Comparison of ENCODE assay signal across 16 cellular contexts in genomic region chr9:133331221-133331620, GRCh38. TPM values are rescaled to one million over a fixed set of nuclear protein-coding genes. Genes with fewer than 3 reads are reported as not detected.
A peak's percentile ranks its signal among the peaks of the same experiment; 100 is the strongest.
DNase-seq lines count a peak whose midpoint lies in the region; ATAC-seq and TF ChIP-seq lines count a peak whose summit lies in the region.
"Had no signal": no experiment of that assay in that cellular context is flagged by ENCODE, and none has a peak within 500 bp of the region (broad histone marks: within the 10 kb centered on the region; RNA-seq: fewer than 3 reads in every experiment).

No MANE protein-coding gene starts in this region.

- WGBS in sigmoid colon, 2 donors, result 65 to 88% methylated on average over 19 of the region's 19 CpGs

- no peak overlapping the region for H3K4me3 Mint-ChIP-seq in activated T-cell treated with anti-CD3 and anti-CD28 coated beads, Interleukin-2, amount 50 U/mL, for 24 hours
- H3K4me3 Mint-ChIP-seq in activated T-cell treated with anti-CD3 and anti-CD28 coated beads, Interleukin-2, amount 50 U/mL, for 4 hours, result no peak overlapping the region
- H3K4me3 Mint-ChIP-seq: activated naive CD4-positive, alpha-beta T cell treated with anti-CD3 and anti-CD28 coated beads for 36 hours; effector memory CD8-positive, alpha-beta T cell; naive thymus-derived CD4-positive, alpha-beta T cell had no signal

- TF ChIP-seq POLR2A in sigmoid colon (IDR thresholded peaks at IDR 0.05), result no peak

- peak overlapping the region; percentile 47 for H3K27ac Mint-ChIP-seq in activated T-cell treated with anti-CD3 and anti-CD28 coated beads, Interleukin-2, amount 50 U/mL, for 24 hours
- H3K27ac Mint-ChIP-seq: activated naive CD4-positive, alpha-beta T cell treated with anti-CD3 and anti-CD28 coated beads for 36 hours had no signal

- H3K36me3 Mint-ChIP-seq in activated T-cell treated with anti-CD3 and anti-CD28 coated beads, Interleukin-2, amount 50 U/mL, for 24 hours (ENCODE audit: low read depth), result peaks cover 86% of the 10 kb centered on the region
- H3K36me3 Mint-ChIP-seq in activated T-cell treated with anti-CD3 and anti-CD28 coated beads, Interleukin-2, amount 50 U/mL, for 4 hours (ENCODE audit: insufficient read depth), result peaks cover 50% of the 10 kb centered on the region

- H3K27me3 Mint-ChIP-seq in activated T-cell treated with anti-CD3 and anti-CD28 coated beads, Interleukin-2, amount 50 U/mL, for 24 hours, result no peaks in the 10 kb centered on the region
- no peaks in the 10 kb centered on the region for H3K27me3 Mint-ChIP-seq in activated T-cell treated with anti-CD3 and anti-CD28 coated beads, Interleukin-2, amount 50 U/mL, for 4 hours (ENCODE audit: low read depth)
- H3K27me3 Mint-ChIP-seq: effector memory CD8-positive, alpha-beta T cell; naive thymus-derived CD4-positive, alpha-beta T cell had no signal

- no peak overlapping the region for H3K27ac ChIP-seq in sigmoid colon
- H3K27ac ChIP-seq: BLaER1, right atrium auricular region, suprapubic skin had no signal

- H3K9me3 Mint-ChIP-seq in activated T-cell treated with anti-CD3 and anti-CD28 coated beads, Interleukin-2, amount 50 U/mL, for 24 hours, result no peaks in the 10 kb centered on the region
- H3K9me3 Mint-ChIP-seq in activated T-cell treated with anti-CD3 and anti-CD28 coated beads, Interleukin-2, amount 50 U/mL, for 4 hours, result no peaks in the 10 kb centered on the region
- H3K9me3 Mint-ChIP-seq: activated naive CD4-positive, alpha-beta T cell treated with anti-CD3 and anti-CD28 coated beads for 36 hours; effector memory CD8-positive, alpha-beta T cell; naive thymus-derived CD4-positive, alpha-beta T cell had no signal

- no peak overlapping the region for H3K4me3 ChIP-seq in sigmoid colon
- H3K4me3 ChIP-seq: BLaER1, right atrium auricular region, suprapubic skin had no signal

- ATAC-seq in activated T-cell treated with anti-CD3 and anti-CD28 coated beads, Interleukin-2, amount 50 U/mL, for 4 hours, result no peak
- ATAC-seq: effector memory CD8-positive, alpha-beta T cell; naive thymus-derived CD4-positive, alpha-beta T cell had no signal

- no peaks in the 10 kb centered on the region for H3K9me3 ChIP-seq in sigmoid colon
- H3K9me3 ChIP-seq: BLaER1, right atrium auricular region, suprapubic skin had no signal

- no peaks in the 10 kb centered on the region for H3K27me3 ChIP-seq in sigmoid colon
- H3K27me3 ChIP-seq: BLaER1, right atrium auricular region, suprapubic skin had no signal

- peaks cover 0 to 21% (median 17%) of the 10 kb centered on the region in 4 donors for H3K4me1 ChIP-seq in sigmoid colon

- H3K4me1 Mint-ChIP-seq in activated T-cell treated with anti-CD3 and anti-CD28 coated beads, Interleukin-2, amount 50 U/mL, for 24 hours (ENCODE audit: low read depth), result peaks cover 40% of the 10 kb centered on the region
- H3K4me1 Mint-ChIP-seq in activated T-cell treated with anti-CD3 and anti-CD28 coated beads, Interleukin-2, amount 50 U/mL, for 4 hours (ENCODE audit: low read depth), result peaks cover 19% of the 10 kb centered on the region

- no peak for TF ChIP-seq EP300 in sigmoid colon (IDR thresholded peaks at IDR 0.05)

- TF ChIP-seq CTCF in sigmoid colon (IDR thresholded peaks at IDR 0.05), result no peak

- DNase-seq in activated T-cell treated with anti-CD3 and anti-CD28 coated beads, Interleukin-2, amount 50 U/mL, for 24 hours, result no peak
- no peak for DNase-seq in activated T-cell treated with anti-CD3 and anti-CD28 coated beads, Interleukin-2, amount 50 U/mL, for 4 hours
- peak; percentile 52 for DNase-seq in sigmoid colon
- no peak for DNase-seq in NCI-H1694 treated with DMSO at 0.1 percent for 48 hours (lab: John Stamatoyannopoulos, UW)
- DNase-seq: activated CD4-positive, CD25-positive, alpha-beta regulatory T cell treated with anti-CD3 and anti-CD28 coated beads, Interleukin-2, amount 50 U/mL, for 72 hours; activated naive CD4-positive, alpha-beta T cell treated with anti-CD3 and anti-CD28 coated beads for 36 hours; effector memory CD8-positive, alpha-beta T cell; mesendoderm; naive thymus-derived CD4-positive, alpha-beta T cell; NCI-H1436 treated with DMSO at 0.1 percent for 48 hours; NCI-H2171; NCI-H526; stimulated activated CD4-positive, alpha-beta T cell treated with anti-CD3 and anti-CD28 coated beads, Interleukin-15, amount 100 ng/mL, for 24 hours had no signal

- intact Hi-C loops in sigmoid colon (cut with DNase I), result loop anchor here (10.0 kb wide), 1 partner anchor 306 kb away; no protein-coding TSS in a partner anchor

- peaks cover 34 to 52% (median 37%) of the 10 kb centered on the region in 4 donors for H3K36me3 ChIP-seq in sigmoid colon

RNA-seq across cellular contexts. Expression of gene SURF6, which starts 4.8 kb away (rescaled TPM):
- 10 to 100 TPM; 56.0 to 61.7 (median 58.5) TPM for total RNA-seq in activated T-cell treated with anti-CD3 and anti-CD28 coated beads, Interleukin-2, amount 50 U/mL, for 4 hours
- 10 to 100 TPM; 13.9 to 20.1 (median 16.2) TPM for total RNA-seq in sigmoid colon
- polyA plus RNA-seq in sigmoid colon, result 10 to 100 TPM; 22.8 to 43.1 (median 24.3) TPM

RNA-seq across cellular contexts. Expression of gene MED22, which starts 16.7 kb away (rescaled TPM):
- total RNA-seq in activated T-cell treated with anti-CD3 and anti-CD28 coated beads, Interleukin-2, amount 50 U/mL, for 4 hours, result 10 to 100 TPM; 52.8 to 58.6 (median 55.3) TPM
- total RNA-seq in sigmoid colon, result 10 to 100 TPM; 17.2 to 31.3 (median 28.4) TPM
- polyA plus RNA-seq in sigmoid colon, result 10 to 100 TPM in 2 of 3 donors, 1 to 10 TPM in 1; 8.4 to 23.7 (median 11.8) TPM

RNA-seq across cellular contexts. Expression of gene RPL7A, which starts 16.8 kb away (rescaled TPM):
- 1,000 to 10,000 TPM; 3,573 to 3,630 (median 3,625) TPM for total RNA-seq in activated T-cell treated with anti-CD3 and anti-CD28 coated beads, Interleukin-2, amount 50 U/mL, for 4 hours
- 1,000 to 10,000 TPM; 2,027 to 2,561 (median 2,271) TPM for total RNA-seq in sigmoid colon
- 1,000 to 10,000 TPM; 2,364 to 4,020 (median 2,962) TPM for polyA plus RNA-seq in sigmoid colon

RNA-seq across cellular contexts. Expression of gene SURF1, which starts 25.1 kb away (rescaled TPM):
- total RNA-seq in activated T-cell treated with anti-CD3 and anti-CD28 coated beads, Interleukin-2, amount 50 U/mL, for 4 hours, result 10 to 100 TPM; 24.1 to 37.1 (median 30.6) TPM
- total RNA-seq in sigmoid colon, result 10 to 100 TPM; 33.8 to 98.7 (median 75.7) TPM
- polyA plus RNA-seq in sigmoid colon, result 10 to 100 TPM; 54.1 to 79.3 (median 59.0) TPM

RNA-seq across cellular contexts. Expression of gene SURF2, which starts 25.1 kb away (rescaled TPM):
- total RNA-seq in activated T-cell treated with anti-CD3 and anti-CD28 coated beads, Interleukin-2, amount 50 U/mL, for 4 hours, result 10 to 100 TPM; 48.0 to 64.1 (median 57.9) TPM
- 10 to 100 TPM; 10.2 to 32.3 (median 15.2) TPM for total RNA-seq in sigmoid colon
- 10 to 100 TPM; 17.4 to 27.1 (median 19.9) TPM for polyA plus RNA-seq in sigmoid colon
